8 cellular contexts compared by ENCODE assay signal in genomic region chr5:1987471-1987870, GRCh38.
"Had no signal": no experiment of that assay in that cellular context is flagged by ENCODE, and none has a peak within 500 bp of the region (broad histone marks: within the 10 kb centered on the region; RNA-seq: fewer than 3 reads in every experiment).

No MANE protein-coding gene starts in this region.

- H3K9me3 ChIP-seq: HAP-1 had no signal

- H3K4me3 ChIP-seq: GM23248, HAP-1 had no signal

- H2AFZ ChIP-seq: GM23248 had no signal

- H3K4me1 ChIP-seq: HAP-1 had no signal

- H3K36me3 ChIP-seq: HAP-1 had no signal

- H3K27ac ChIP-seq: GM23248, HL-60 had no signal

- DNase-seq: GM23248, GOT3, H7, HFFc6 had no signal

- ATAC-seq: HCT116, HepG2 had no signal

- H3K9ac ChIP-seq: GM23248 had no signal
